In genomic region chr1:116336250-116336649, GRCh38 we compare ENCODE assay signal across 23 cellular contexts.
"Had no signal": no experiment of that assay in that cellular context is flagged by ENCODE, and none has a peak within 500 bp of the region (broad histone marks: within the 10 kb centered on the region; RNA-seq: fewer than 3 reads in every experiment).

No MANE protein-coding gene starts in this region.

- H3K9me3 Mint-ChIP-seq: activated CD4-positive, alpha-beta T cell treated with anti-CD3 and anti-CD28 coated beads, Interleukin-2, amount 10 ng/mL, durations not matched to agents 7 days and 5 days; activated CD8-positive, alpha-beta T cell treated with anti-CD3 and anti-CD28 coated beads for 36 hours; dendritic cell treated with granulocyte-macrophage colony-stimulating factor and Interleukin-4, amounts not matched to agents 40 ng/mL and 50 ng/mL, for 4 days; memory B cell; stimulated activated naive B cell treated with anti-CD40 and anti-IgM and Interleukin-4, amounts not matched to agents 10 μg/mL and 1 μg/mL and 100 μg/mL, for 72 hours had no signal

- H3K36me3 ChIP-seq: sigmoid colon, upper lobe of left lung, WERI-Rb-1 had no signal

- H3K4me1 Mint-ChIP-seq: activated CD8-positive, alpha-beta memory T cell treated with anti-CD3 and anti-CD28 coated beads, Interleukin-2, amount 10 ng/mL, durations not matched to agents 7 days and 5 days; naive B cell; stimulated activated naive B cell treated with anti-CD40 and anti-IgM and Interleukin-4, amounts not matched to agents 10 μg/mL and 1 μg/mL and 100 μg/mL, for 72 hours had no signal

- H3K4me3 ChIP-seq: sigmoid colon, upper lobe of left lung had no signal

- DNase-seq: activated CD4-positive, alpha-beta T cell treated with anti-CD3 and anti-CD28 coated beads, Interleukin-2, amount 10 ng/mL, durations not matched to agents 7 days and 5 days; activated CD4-positive, CD25-positive, alpha-beta regulatory T cell treated with anti-CD3 and anti-CD28 coated beads, Interleukin-2, amount 50 U/mL, for 72 hours; activated CD8-positive, alpha-beta memory T cell treated with anti-CD3 and anti-CD28 coated beads, Interleukin-2, amount 10 ng/mL, durations not matched to agents 7 days and 5 days; activated CD8-positive, alpha-beta T cell treated with anti-CD3 and anti-CD28 coated beads for 36 hours; activated effector memory CD4-positive, alpha-beta T cell treated with anti-CD3 and anti-CD28 coated beads, Interleukin-2, amount 50 U/mL, for 16 hours; activated naive CD4-positive, alpha-beta T cell treated with anti-CD3 and anti-CD28 coated beads, Interleukin-2, amount 10 ng/mL, durations not matched to agents 7 days and 5 days; activated T-cell treated with anti-CD3 and anti-CD28 coated beads for 4 hours; amygdala; effector CD8-positive, alpha-beta T cell; erythroblast; foreskin keratinocyte; naive B cell; nucleus accumbens; retina; sigmoid colon; stimulated activated CD4-positive, alpha-beta T cell treated with anti-CD3 and anti-CD28 coated beads, Interleukin-2, amount 100 ng/mL, for 48 hours; stimulated activated CD8-positive, alpha-beta memory T cell treated with anti-CD3 and anti-CD28 coated beads, Interleukin-4, amount 100 ng/mL, for 48 hours; stimulated activated naive B cell treated with anti-CD40 and anti-IgM and Interleukin-4, amounts not matched to agents 10 μg/mL and 1 μg/mL and 100 μg/mL, for 72 hours; upper lobe of left lung; WERI-Rb-1 had no signal

- H3K4me1 ChIP-seq: sigmoid colon had no signal

- H3K27me3 Mint-ChIP-seq: activated CD4-positive, alpha-beta T cell treated with anti-CD3 and anti-CD28 coated beads, Interleukin-2, amount 10 ng/mL, durations not matched to agents 7 days and 5 days; activated CD8-positive, alpha-beta T cell treated with anti-CD3 and anti-CD28 coated beads for 36 hours; progenitor cell of endocrine pancreas had no signal

- H3K9me3 ChIP-seq: sigmoid colon, upper lobe of left lung had no signal

- H3K4me3 Mint-ChIP-seq: activated CD4-positive, alpha-beta T cell treated with anti-CD3 and anti-CD28 coated beads, Interleukin-2, amount 10 ng/mL, durations not matched to agents 7 days and 5 days; activated CD8-positive, alpha-beta memory T cell treated with anti-CD3 and anti-CD28 coated beads, Interleukin-2, amount 10 ng/mL, durations not matched to agents 7 days and 5 days; activated CD8-positive, alpha-beta T cell treated with anti-CD3 and anti-CD28 coated beads for 36 hours; activated naive CD4-positive, alpha-beta T cell treated with anti-CD3 and anti-CD28 coated beads, Interleukin-2, amount 10 ng/mL, durations not matched to agents 7 days and 5 days; dendritic cell treated with granulocyte-macrophage colony-stimulating factor and Interleukin-4, amounts not matched to agents 40 ng/mL and 50 ng/mL, for 4 days; memory B cell; naive B cell; stimulated activated naive B cell treated with anti-CD40 and anti-IgM and Interleukin-4, amounts not matched to agents 10 μg/mL and 1 μg/mL and 100 μg/mL, for 72 hours had no signal

- ATAC-seq: activated CD8-positive, alpha-beta memory T cell treated with anti-CD3 and anti-CD28 coated beads, Interleukin-2, amount 10 ng/mL, durations not matched to agents 7 days and 5 days; activated CD8-positive, alpha-beta T cell treated with anti-CD3 and anti-CD28 coated beads for 36 hours; foreskin keratinocyte; stimulated activated naive B cell treated with anti-CD40 and anti-IgM and Interleukin-4, amounts not matched to agents 10 μg/mL and 1 μg/mL and 100 μg/mL, for 72 hours had no signal

- H3K27ac Mint-ChIP-seq: activated CD4-positive, alpha-beta T cell treated with anti-CD3 and anti-CD28 coated beads, Interleukin-2, amount 10 ng/mL, durations not matched to agents 7 days and 5 days; activated CD8-positive, alpha-beta memory T cell treated with anti-CD3 and anti-CD28 coated beads, Interleukin-2, amount 10 ng/mL, durations not matched to agents 7 days and 5 days; activated CD8-positive, alpha-beta T cell treated with anti-CD3 and anti-CD28 coated beads for 36 hours; activated naive CD4-positive, alpha-beta T cell treated with anti-CD3 and anti-CD28 coated beads, Interleukin-2, amount 10 ng/mL, durations not matched to agents 7 days and 5 days; dendritic cell treated with granulocyte-macrophage colony-stimulating factor and Interleukin-4, amounts not matched to agents 40 ng/mL and 50 ng/mL, for 4 days; memory B cell; naive B cell; progenitor cell of endocrine pancreas; stimulated activated naive B cell treated with anti-CD40 and anti-IgM and Interleukin-4, amounts not matched to agents 10 μg/mL and 1 μg/mL and 100 μg/mL, for 72 hours had no signal

- H3K27ac ChIP-seq: foreskin keratinocyte, sigmoid colon, upper lobe of left lung, WERI-Rb-1 had no signal

- H3K36me3 Mint-ChIP-seq: activated CD8-positive, alpha-beta memory T cell treated with anti-CD3 and anti-CD28 coated beads, Interleukin-2, amount 10 ng/mL, durations not matched to agents 7 days and 5 days; memory B cell; naive B cell; stimulated activated naive B cell treated with anti-CD40 and anti-IgM and Interleukin-4, amounts not matched to agents 10 μg/mL and 1 μg/mL and 100 μg/mL, for 72 hours had no signal

- H3K27me3 ChIP-seq: foreskin keratinocyte, sigmoid colon, upper lobe of left lung had no signal
